ENCODE assay signal across 1 cellular context in genomic region chr6:31889331-31889972, GRCh38.
TF ChIP-seq lines count a peak whose summit lies in the region.

No MANE protein-coding gene starts in this region.

TF ChIP-seq in HCT116, 20 proteins besides CTCF, POLR2A, EP300 and RAD21:
- no peak for TF ChIP-seq MAX (IDR thresholded peaks at IDR 0.05)
- no peak for TF ChIP-seq TCF7L2 (IDR thresholded peaks at IDR 0.05; ENCODE audit: borderline replicate concordance, extremely low read depth, insufficient read depth, insufficient read length)
- TF ChIP-seq JUND (IDR thresholded peaks at IDR 0.05) = no peak
- no peak for TF ChIP-seq SIN3A (IDR thresholded peaks at IDR 0.05; ENCODE audit: low read depth)
- no peak for TF ChIP-seq REST (IDR thresholded peaks at IDR 0.05; ENCODE audit: low read depth)
- TF ChIP-seq EZH2 (IDR thresholded peaks at IDR 0.05) = no peak
- TF ChIP-seq YY1 (IDR thresholded peaks at IDR 0.05; ENCODE audit: extremely low read depth, insufficient replicate concordance, low read depth, low read length) = no peak
- TF ChIP-seq POLR2AphosphoS5 (IDR thresholded peaks at IDR 0.05; ENCODE audit: low read depth, low read length) = no peak
- no peak for TF ChIP-seq ZFX (IDR thresholded peaks at IDR 0.05)
